Comparison of ENCODE assay signal across 23 cellular contexts in genomic region chr1:203364013-203364730, GRCh38. TPM values are rescaled to one million over a fixed set of nuclear protein-coding genes. Genes with fewer than 3 reads are reported as not detected.
DNase-seq lines count a peak whose midpoint lies in the region; ATAC-seq and TF ChIP-seq lines count a peak whose summit lies in the region.
"Had no signal": no experiment of that assay in that cellular context is flagged by ENCODE, and none has a peak within 500 bp of the region (broad histone marks: within the 10 kb centered on the region; RNA-seq: fewer than 3 reads in every experiment).

No MANE protein-coding gene starts in this region.

- H3K36me3 ChIP-seq in HUES48 (ENCODE audit: control insufficient read depth, insufficient read depth, low read length) = no peaks in the 10 kb centered on the region
- H3K36me3 ChIP-seq in endodermal cell (ENCODE audit: control insufficient read depth, insufficient read depth, low read length) = no peaks in the 10 kb centered on the region
- H3K36me3 ChIP-seq in ovary = no peaks in the 10 kb centered on the region
- H3K36me3 ChIP-seq: lower lobe of right lung, tibial artery had no signal

- TF ChIP-seq POLR2A in ovary (IDR thresholded peaks at IDR 0.05) = no peak

- H3K36me3 Mint-ChIP-seq in endodermal cell (ENCODE audit: low read depth) = no peaks in the 10 kb centered on the region

- no peak for TF ChIP-seq CTCF in endodermal cell (conservative IDR thresholded peaks at IDR 0.05)
- no peak for TF ChIP-seq CTCF in ovary (IDR thresholded peaks at IDR 0.05)
- no peak for TF ChIP-seq CTCF in omental fat pad (IDR thresholded peaks at IDR 0.05)

- no peak overlapping the region for H3K4me3 Mint-ChIP-seq in endodermal cell
- H3K4me3 Mint-ChIP-seq: CD4-positive, alpha-beta T cell; GM23338; naive thymus-derived CD4-positive, alpha-beta T cell had no signal

- intact Hi-C loops in ovary (cut with DNase I) = loop anchor here in 1 of 4 donors (10.0 kb wide), 1 partner anchor 81 kb away; no protein-coding TSS in a partner anchor

- H3K4me3 ChIP-seq in HUES48 (ENCODE audit: low read depth, low read length) (no peak overlapping the region), endodermal cell (ENCODE audit: low read length) (no peak overlapping the region), ovary (no peak overlapping the region)
- H3K4me3 ChIP-seq: coronary artery, GM23338, lower lobe of right lung, tibial artery had no signal

- TF ChIP-seq EP300 in ovary (IDR thresholded peaks at IDR 0.05) = no peak

- H3K27ac ChIP-seq in HUES48 (ENCODE audit: low read depth, low read length) (peak overlapping the region; percentile 7), endodermal cell (ENCODE audit: low read depth, low read length) (no peak overlapping the region), ovary (peak overlapping the region in 1 of 2 donors; percentile 57)
- H3K27ac ChIP-seq: coronary artery, lower lobe of right lung, tibial artery, VCaP had no signal

- H3K27ac Mint-ChIP-seq in endodermal cell = peak overlapping the region; percentile 22
- H3K27ac Mint-ChIP-seq: CD4-positive, alpha-beta T cell; GM23338; naive thymus-derived CD4-positive, alpha-beta T cell had no signal

- H3K9ac ChIP-seq in HUES48 (ENCODE audit: low read depth, low read length) = no peak overlapping the region
- no peak overlapping the region for H3K9ac ChIP-seq in endodermal cell (ENCODE audit: extremely low read depth, low read length, poor library complexity, severe bottlenecking)

- ATAC-seq in GM18858 (IDR thresholded peaks at IDR 0.05; ENCODE audit: unreplicated experiment) (no peak), HG02642 (IDR thresholded peaks at IDR 0.05; ENCODE audit: poor library complexity, unreplicated experiment) (no peak), GM21528 (IDR thresholded peaks at IDR 0.05; ENCODE audit: low FRiP score, unreplicated experiment) (no peak), omental fat pad (ENCODE audit: low FRiP score) (no peak)
- ATAC-seq: GM23338, lower lobe of right lung had no signal

- no peaks in the 10 kb centered on the region for H3K27me3 ChIP-seq in HUES48 (ENCODE audit: control insufficient read depth, insufficient read depth, low read length)
- H3K27me3 ChIP-seq in endodermal cell (ENCODE audit: control insufficient read depth, insufficient read depth, low read length, poor library complexity, severe bottlenecking) = no peaks in the 10 kb centered on the region
- no peaks in the 10 kb centered on the region for H3K27me3 ChIP-seq in ovary

- 85 to 92% methylated on average over 12 to 13 of the region's 13 CpGs for WGBS in endodermal cell (ENCODE audit: insufficient coverage in 1 of 2, insufficient read length in 1 of 2), 2 experiments
- 30 to 50% (median 35%) methylated on average over 13 of the region's 13 CpGs for WGBS in ovary, 3 donors

- H3K4me1 ChIP-seq in HUES48 (ENCODE audit: control insufficient read depth, insufficient read depth, low read length) (no peaks in the 10 kb centered on the region), endodermal cell (ENCODE audit: control insufficient read depth, insufficient read depth, low read length) (peaks cover 36% of the 10 kb centered on the region), ovary (ENCODE audit: insufficient read depth) (peaks cover 4% of the 10 kb centered on the region)

- peaks cover 9% of the 10 kb centered on the region for H3K27me3 Mint-ChIP-seq in endodermal cell (ENCODE audit: insufficient read depth)

- H3K4me1 Mint-ChIP-seq in endodermal cell = peaks cover 62% of the 10 kb centered on the region

- no peaks in the 10 kb centered on the region for H3K9me3 Mint-ChIP-seq in endodermal cell
- H3K9me3 Mint-ChIP-seq: CD4-positive, alpha-beta T cell; GM23338; naive thymus-derived CD4-positive, alpha-beta T cell had no signal

- no peaks in the 10 kb centered on the region for H3K9me3 ChIP-seq in HUES48 (ENCODE audit: control insufficient read depth, insufficient read depth, low read length)
- H3K9me3 ChIP-seq in endodermal cell (ENCODE audit: control insufficient read depth, low read length) = no peaks in the 10 kb centered on the region
- no peaks in the 10 kb centered on the region for H3K9me3 ChIP-seq in ovary
- H3K9me3 ChIP-seq: lower lobe of right lung, tibial artery had no signal

- DNase-seq in endodermal cell (no peak), iris pigment epithelial cell (ENCODE audit: low read depth) (peak; percentile 47), ovary (peak; percentile 57 to 71 (median 65)), omental fat pad (ENCODE audit: low spot score) (no peak)
- DNase-seq: activated CD4-positive, alpha-beta T cell treated with anti-CD3 and anti-CD28 coated beads, Interleukin-2, amount 50 U/mL, for 48 hours; activated naive CD4-positive, alpha-beta T cell treated with Interleukin-2 at 50 U/mL for 16 hours; activated T-cell treated with anti-CD3 and anti-CD28 coated beads for 4 hours; CD4-positive, alpha-beta T cell; DMS79; lower lobe of right lung; naive thymus-derived CD4-positive, alpha-beta T cell; NCI-H187; NCI-H345; T-helper 1 cell had no signal

RNA-seq across cellular contexts. Expression of gene FMOD, which starts 13.2 kb away (rescaled TPM):
- 1 to 10 TPM; 2.9 to 4.8 TPM for total RNA-seq in endodermal cell
- polyA plus RNA-seq in endodermal cell (2013, experiment 1 of 2) = 2.4 TPM
- 1.4 TPM for polyA plus RNA-seq in endodermal cell (2013, experiment 2 of 2)
- total RNA-seq in ovary = 100 to 1,000 TPM; 110 to 158 (median 137) TPM
- 100 to 1,000 TPM; 116 to 175 TPM for polyA plus RNA-seq in ovary
- 100 to 1,000 TPM in 2 of 4 donors, 10 to 100 TPM in 2; 50.6 to 179 (median 90.4) TPM for total RNA-seq in omental fat pad
- total RNA-seq: astrocyte; CD4-positive, alpha-beta T cell; naive thymus-derived CD4-positive, alpha-beta T cell had no signal
- polyA plus RNA-seq: naive thymus-derived CD4-positive, alpha-beta T cell had no signal

RNA-seq across cellular contexts. Expression of gene BTG2, which starts 58.9 kb away (rescaled TPM):
- 10 to 100 TPM; 49.8 to 54.6 TPM for total RNA-seq in endodermal cell
- 73.2 TPM for polyA plus RNA-seq in endodermal cell (2013, experiment 1 of 2)
- 77.5 TPM for polyA plus RNA-seq in endodermal cell (2013, experiment 2 of 2)
- 100 to 1,000 TPM; 124 to 395 (median 220) TPM for total RNA-seq in ovary
- 100 to 1,000 TPM; 113 to 167 TPM for polyA plus RNA-seq in ovary
- 100 to 1,000 TPM in 3 of 4 donors, 10 to 100 TPM in 1; 76.3 to 654 (median 238) TPM for total RNA-seq in omental fat pad

Comparison
In these comparisons a context has a peak if more than half of its experiments do, and no peak if none do; other contexts are left out.
1. DNase-seq: peak in iris pigment epithelial cell (single experiment) and ovary (5 of 5); none in endodermal cell (single experiment) and omental fat pad (single experiment).
2. RNA of gene FMOD, which starts 13.2 kb away (total RNA-seq): 110 to 158 TPM in ovary and 50.6 to 179 TPM in omental fat pad; 2.9 to 4.8 TPM in endodermal cell; every median in the first group is over 4 times any median in the second.